1 cellular context compared by ENCODE assay signal in genomic region chr2:152743004-152743403, GRCh38.
TF ChIP-seq lines count a peak whose summit lies in the region.

No MANE protein-coding gene starts in this region.

TF ChIP-seq in A549, 52 proteins besides CTCF, POLR2A, EP300 and RAD21 (continued from another document):
- no peak for TF ChIP-seq ATOH8 (CRISPR knock-in tag; IDR thresholded peaks at IDR 0.05; ENCODE audit: low read depth)
- TF ChIP-seq USF2 (IDR thresholded peaks at IDR 0.05) = no peak
- TF ChIP-seq CHD4 (IDR thresholded peaks at IDR 0.05; ENCODE audit: borderline replicate concordance) = no peak
- no peak for TF ChIP-seq FOSB (CRISPR knock-in tag; IDR thresholded peaks at IDR 0.05)
- no peak for TF ChIP-seq ESRRA (IDR thresholded peaks at IDR 0.05; ENCODE audit: borderline replicate concordance, low read length)
- TF ChIP-seq NR3C1 (IDR thresholded peaks at IDR 0.05) = no peak
- no peak for TF ChIP-seq RNF2 (IDR thresholded peaks at IDR 0.05; ENCODE audit: borderline replicate concordance, low read depth)
- no peak for TF ChIP-seq SMC3 (IDR thresholded peaks at IDR 0.05)
- TF ChIP-seq KDM1A (IDR thresholded peaks at IDR 0.05; ENCODE audit: low read depth) = no peak
